In the genomic region with DNA sequence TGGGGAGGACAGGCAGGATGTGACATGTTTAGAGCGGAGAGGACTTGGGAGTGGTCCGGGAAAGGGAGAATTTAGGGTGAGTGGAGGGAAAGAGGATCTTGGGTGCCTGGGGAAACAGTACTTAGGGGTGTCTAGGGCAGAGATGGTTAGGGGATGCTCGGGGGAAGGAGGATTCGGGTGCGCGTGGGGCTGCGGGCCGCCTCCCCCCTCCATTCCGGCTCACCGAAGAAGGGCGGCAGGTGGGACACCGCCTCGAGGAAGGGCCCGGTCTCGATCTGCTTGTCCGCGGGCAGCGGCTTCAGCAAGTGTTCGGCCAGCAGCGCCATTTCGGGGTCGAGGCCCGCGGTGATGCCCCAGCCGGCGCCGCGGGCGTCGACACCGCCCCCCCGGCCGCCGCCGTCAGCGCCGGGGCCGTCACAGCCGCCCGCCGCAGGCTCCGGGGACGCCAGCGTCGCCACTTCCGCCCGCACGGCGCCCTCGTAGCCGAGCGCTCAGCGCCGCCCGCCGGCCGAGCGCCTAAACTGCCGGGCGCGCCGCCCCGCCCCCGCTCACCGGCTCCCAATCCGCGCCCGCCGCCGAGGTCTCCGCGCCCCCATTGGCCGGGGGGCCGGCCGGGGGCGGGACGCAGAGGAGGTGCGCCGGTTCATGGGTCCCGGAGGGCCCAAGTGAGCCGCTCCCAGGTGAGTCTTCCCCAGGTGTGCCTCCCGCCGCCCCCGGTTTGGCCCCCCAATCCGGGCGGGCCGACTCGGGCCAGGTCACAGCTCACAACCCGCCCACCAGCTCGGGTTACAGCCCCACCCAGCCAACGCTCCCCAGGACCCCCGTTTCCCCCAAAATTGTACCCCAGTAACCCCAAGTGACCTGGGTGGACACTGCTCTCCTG, we compare ENCODE assay signal across 8 cellular contexts. TPM values are rescaled to one million over a fixed set of nuclear protein-coding genes. Genes with fewer than 3 reads are reported as not detected.
DNase-seq lines count a peak whose midpoint lies in the region; ATAC-seq and TF ChIP-seq lines count a peak whose summit lies in the region.

A gene with protein sequence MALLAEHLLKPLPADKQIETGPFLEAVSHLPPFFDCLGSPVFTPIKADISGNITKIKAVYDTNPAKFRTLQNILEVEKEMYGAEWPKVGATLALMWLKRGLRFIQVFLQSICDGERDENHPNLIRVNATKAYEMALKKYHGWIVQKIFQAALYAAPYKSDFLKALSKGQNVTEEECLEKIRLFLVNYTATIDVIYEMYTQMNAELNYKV (minus strand): TSS at position 493 of the 883 bp plus-strand sequence. CDS start 167 bp downstream, at position 326.

- H3K27ac ChIP-seq in VCaP (peak within 1 kb of the TSS; percentile 82; the same call in 1 of the 2 replicates), breast epithelium (peak within 1 kb of the TSS; percentile 89 to 92), smooth muscle cell (ENCODE audit: low read depth) (no peak within 1 kb of the TSS)

- H3K79me2 ChIP-seq in smooth muscle cell (ENCODE audit: low read depth): peaks cover 28% of the 10 kb centered on the region

- peak; percentile 97 for TF ChIP-seq CTCF in VCaP (conservative IDR thresholded peaks at IDR 0.05)
- TF ChIP-seq CTCF in breast epithelium (IDR thresholded peaks at IDR 0.05): peak in 1 of 3 donors; percentile 97
- peak; percentile 41 for TF ChIP-seq CTCF in smooth muscle cell (IDR thresholded peaks at IDR 0.05; ENCODE audit: borderline replicate concordance, insufficient read depth, poor library complexity, severe bottlenecking)

- peak; percentile 92 for ATAC-seq in HG03039 (IDR thresholded peaks at IDR 0.05; ENCODE audit: unreplicated experiment)

- H3K4me3 ChIP-seq in breast epithelium (peak within 1 kb of the TSS; percentile 73 to 81 (median 81)), smooth muscle cell (peak within 1 kb of the TSS; percentile 58)

- peak within 1 kb of the TSS; percentile 55 for H3K9ac ChIP-seq in smooth muscle cell (ENCODE audit: low read depth)

- H3K27me3 ChIP-seq in breast epithelium: no peaks in the 10 kb centered on the region
- H3K27me3 ChIP-seq in smooth muscle cell (ENCODE audit: low read depth): no peaks in the 10 kb centered on the region

- no peaks in the 10 kb centered on the region for H3F3A ChIP-seq in smooth muscle cell (ENCODE audit: low read depth)

- DNase-seq in SIG-M5 treated with dmso at 0.1 percent for 504 hours (lab: John Stamatoyannopoulos, UW; ENCODE audit: unreplicated experiment) (peak; percentile 83), SIG-M5 (lab: John Stamatoyannopoulos, UW) (no peak), NCI-H2107 treated with DMSO at 0.1 percent for 48 hours (lab: John Stamatoyannopoulos, UW; ENCODE audit: unreplicated experiment) (peak; percentile 39), breast epithelium (ENCODE audit: low spot score in 2 of 2) (peak; percentile 79 to 82), iPS-NIHi11 (ENCODE audit: low spot score) (peak; percentile 99), smooth muscle cell (lab: John Stamatoyannopoulos, UW; ENCODE audit: unreplicated experiment) (peak; percentile 31)

- peak within 1 kb of the TSS; percentile 90 for H2AFZ ChIP-seq in smooth muscle cell (ENCODE audit: low read depth)

- peak within 1 kb of the TSS; percentile 87 for H3K4me2 ChIP-seq in smooth muscle cell

- no peaks in the 10 kb centered on the region for H3K9me3 ChIP-seq in breast epithelium
- no peaks in the 10 kb centered on the region for H3K9me3 ChIP-seq in smooth muscle cell (replicated peaks; ENCODE audit: low read depth)

- 1% methylated on average over 31 of the region's 92 CpGs for WGBS in smooth muscle cell (ENCODE audit: low lambda C conversion rate)

- peaks cover 6 to 14% of the 10 kb centered on the region in 2 donors for H3K4me1 ChIP-seq in breast epithelium
- peaks cover 17% of the 10 kb centered on the region for H3K4me1 ChIP-seq in smooth muscle cell (ENCODE audit: low read depth)

- peaks cover 38% of the 10 kb centered on the region for H4K20me1 ChIP-seq in smooth muscle cell (ENCODE audit: low read depth)

- intact Hi-C loops in breast epithelium (cut with DNase I; ENCODE audit: low total_unique reads): no loop called here

- H3K36me3 ChIP-seq in breast epithelium (no peaks in the 10 kb centered on the region), smooth muscle cell (ENCODE audit: low read depth) (no peaks in the 10 kb centered on the region)

- no peak for TF ChIP-seq POLR2A in breast epithelium (IDR thresholded peaks at IDR 0.05)

RNA-seq across cellular contexts. Expression of the gene that starts here (rescaled TPM):
- total RNA-seq in breast epithelium (10 to 100 TPM; 38.2 to 53.1 (median 40.1) TPM), smooth muscle cell (46.9 and 63.5 TPM in 2 replicates)
- polyA plus RNA-seq in smooth muscle cell: 38.1 and 43.4 TPM in 2 replicates
